8 cellular contexts compared by ENCODE assay signal in genomic region chr5:139696894-139697658, GRCh38. TPM values are rescaled to one million over a fixed set of nuclear protein-coding genes. Genes with fewer than 3 reads are reported as not detected.
DNase-seq lines count a peak whose midpoint lies in the region; ATAC-seq and TF ChIP-seq lines count a peak whose summit lies in the region.

No MANE protein-coding gene starts in this region.

- no peaks in the 10 kb centered on the region for H3K36me3 Mint-ChIP-seq in activated CD4-positive, alpha-beta T cell treated with anti-CD3 and anti-CD28 coated beads, Interleukin-2, amount 10 ng/mL, durations not matched to agents 7 days and 5 days (ENCODE audit: low read depth)

- peaks cover 17% of the 10 kb centered on the region for H3K4me1 Mint-ChIP-seq in activated CD4-positive, alpha-beta T cell treated with anti-CD3 and anti-CD28 coated beads, Interleukin-2, amount 10 ng/mL, durations not matched to agents 7 days and 5 days

- no peak for TF ChIP-seq CTCF in BJ (IDR thresholded peaks at IDR 0.05; ENCODE audit: insufficient read depth, low read depth, low read length)
- TF ChIP-seq CTCF in upper lobe of right lung (IDR thresholded peaks at IDR 0.05), result no peak

- no peaks in the 10 kb centered on the region for H3K27me3 ChIP-seq in BJ (ENCODE audit: control insufficient read depth, insufficient read depth, low read length)
- H3K27me3 ChIP-seq in upper lobe of right lung, result no peaks in the 10 kb centered on the region

- H3K27ac ChIP-seq in upper lobe of right lung, result peak overlapping the region; percentile 75

- peak; percentile 58 for ATAC-seq in esophagus mucosa
- peak; percentile 75 for ATAC-seq in upper lobe of right lung
- ATAC-seq in HG02870 (IDR thresholded peaks at IDR 0.05; ENCODE audit: unreplicated experiment), result no peak
- no peak for ATAC-seq in GM21423 (IDR thresholded peaks at IDR 0.05; ENCODE audit: unreplicated experiment)

- DNase-seq in BJ (ENCODE audit: low read depth), result peak; percentile 69
- DNase-seq in HEK293T (ENCODE audit: extremely low spot score), result no peak
- peak; percentile 19 for DNase-seq in activated CD4-positive, alpha-beta T cell treated with anti-CD3 and anti-CD28 coated beads, Interleukin-2, amount 10 ng/mL, durations not matched to agents 7 days and 5 days
- DNase-seq in myocyte (ENCODE audit: low read depth), result peak; percentile 96
- DNase-seq in upper lobe of right lung, result peak; percentile 84

- CTCF ChIA-PET in BJ (lab: Yijun Ruan, JAX) (interaction anchor here (0.7 to 11.5 kb wide), 5 partner anchors 15 to 69 kb away, joined by 3 to 201 read pairs (median 5); no protein-coding TSS in a partner anchor), HEK293T (lab: Yijun Ruan, JAX) (interaction anchor here (0.7 kb wide), 1 partner anchor 7 kb away, joined by 4 read pairs; no protein-coding TSS in a partner anchor)
- CTCF ChIA-PET in activated CD4-positive, alpha-beta T cell treated with anti-CD3 and anti-CD28 coated beads, Interleukin-2, amount 10 ng/mL, durations not matched to agents 7 days and 5 days (lab: Charles Lee), result no interaction called here

- intact Hi-C loops in upper lobe of right lung (cut with DNase I), result loop anchor here (10.0 kb wide), 1 partner anchor 62 kb away; no protein-coding TSS in a partner anchor

- no peak overlapping the region for H3K27ac Mint-ChIP-seq in activated CD4-positive, alpha-beta T cell treated with anti-CD3 and anti-CD28 coated beads, Interleukin-2, amount 10 ng/mL, durations not matched to agents 7 days and 5 days

- H3K27me3 Mint-ChIP-seq in activated CD4-positive, alpha-beta T cell treated with anti-CD3 and anti-CD28 coated beads, Interleukin-2, amount 10 ng/mL, durations not matched to agents 7 days and 5 days, result peaks cover 35% of the 10 kb centered on the region

- no peaks in the 10 kb centered on the region for H3K36me3 ChIP-seq in BJ (ENCODE audit: control insufficient read depth, insufficient read depth, low read length)
- no peaks in the 10 kb centered on the region for H3K36me3 ChIP-seq in upper lobe of right lung

- peaks cover 31% of the 10 kb centered on the region for H3K4me1 ChIP-seq in upper lobe of right lung

- POLR2A ChIA-PET in BJ (lab: Charles Lee), result no interaction called here
- POLR2A ChIA-PET in HEK293T (lab: Yijun Ruan, JAX), result interaction anchor here (1.1 to 1.5 kb wide), 2 partner anchors 21 to 49 kb away, joined by 3 to 4 read pairs; no protein-coding TSS in a partner anchor
- POLR2A ChIA-PET in activated CD4-positive, alpha-beta T cell treated with anti-CD3 and anti-CD28 coated beads, Interleukin-2, amount 10 ng/mL, durations not matched to agents 7 days and 5 days (lab: Charles Lee), result no interaction called here

- H3K9me3 Mint-ChIP-seq in activated CD4-positive, alpha-beta T cell treated with anti-CD3 and anti-CD28 coated beads, Interleukin-2, amount 10 ng/mL, durations not matched to agents 7 days and 5 days, result no peaks in the 10 kb centered on the region

- no peaks in the 10 kb centered on the region for H3K9me3 ChIP-seq in upper lobe of right lung

- H3K4me3 ChIP-seq in BJ (ENCODE audit: low read depth, low read length), result peak overlapping the region; percentile 45
- peak overlapping the region; percentile 44 for H3K4me3 ChIP-seq in upper lobe of right lung

- H3K4me3 Mint-ChIP-seq in activated CD4-positive, alpha-beta T cell treated with anti-CD3 and anti-CD28 coated beads, Interleukin-2, amount 10 ng/mL, durations not matched to agents 7 days and 5 days, result no peak overlapping the region

TF ChIP-seq in HEK293T, 16 proteins besides CTCF, POLR2A, EP300 and RAD21:
- TF ChIP-seq L3MBTL2 (conservative IDR thresholded peaks at IDR 0.05) (peak; percentile 71), PKNOX1 (IDR thresholded peaks at IDR 0.05) (no peak)

RNA-seq across cellular contexts. Expression of gene CXXC5, which starts 48.9 kb away (rescaled TPM):
- 36.5 and 50.4 TPM in 2 replicates for polyA plus RNA-seq in BJ (2011; rRNA removed)
- polyA minus RNA-seq in BJ (2011; rRNA and poly(A)+ RNA removed), result 20.3 and 23.6 TPM in 2 replicates
- total RNA-seq in activated CD4-positive, alpha-beta T cell treated with anti-CD3 and anti-CD28 coated beads, Interleukin-2, amount 10 ng/mL, durations not matched to agents 7 days and 5 days, result 1 to 10 TPM in 1 of 2 experiments, under 1 TPM in 1; 0.99 to 1.9 TPM
- total RNA-seq in esophagus mucosa (22.6 TPM), myocyte (246 and 253 TPM in 2 replicates), upper lobe of right lung (30.6 TPM)
- polyA plus RNA-seq in myocyte (2012), result 186 TPM

Comparison
In these comparisons a context has a peak if more than half of its experiments do, and no peak if none do; other contexts are left out.
1. ATAC-seq: peak in esophagus mucosa (single experiment) and upper lobe of right lung (single experiment); none in HG02870 (single experiment) and GM21423 (single experiment).